Comparison of ENCODE assay signal across 17 cellular contexts in genomic region chr20:51757226-51757625, GRCh38. TPM values are rescaled to one million over a fixed set of nuclear protein-coding genes. Genes with fewer than 3 reads are reported as not detected.
"Had no signal": no experiment of that assay in that cellular context is flagged by ENCODE, and none has a peak within 500 bp of the region (broad histone marks: within the 10 kb centered on the region; RNA-seq: fewer than 3 reads in every experiment).

No MANE protein-coding gene starts in this region.

- H3K4me1 Mint-ChIP-seq: activated CD4-positive, alpha-beta T cell treated with anti-CD3 and anti-CD28 coated beads, Interleukin-2, amount 10 ng/mL, durations not matched to agents 24 days and 14 days; naive B cell; T-helper 17 cell had no signal

- H2AFZ ChIP-seq: parathyroid adenoma had no signal

- H3K4me3 Mint-ChIP-seq: activated CD4-positive, alpha-beta T cell treated with anti-CD3 and anti-CD28 coated beads, Interleukin-2, amount 10 ng/mL, durations not matched to agents 24 days and 14 days; activated naive CD8-positive, alpha-beta T cell; activated T-cell treated with anti-CD3 and anti-CD28 coated beads, Interleukin-2, amount 50 U/mL, for 72 hours; endodermal cell; naive B cell; T-helper 17 cell had no signal

- H3K27ac ChIP-seq: brain microvascular endothelial cell, heart left ventricle, parathyroid adenoma had no signal

- H3K4me3 ChIP-seq: heart left ventricle had no signal

- H3K36me3 Mint-ChIP-seq: activated naive CD8-positive, alpha-beta T cell; naive B cell had no signal

- H3K9me3 Mint-ChIP-seq: activated CD4-positive, alpha-beta T cell treated with anti-CD3 and anti-CD28 coated beads, Interleukin-2, amount 10 ng/mL, durations not matched to agents 24 days and 14 days; activated T-cell treated with anti-CD3 and anti-CD28 coated beads, Interleukin-2, amount 50 U/mL, for 72 hours had no signal

- DNase-seq: activated CD4-positive, alpha-beta T cell treated with anti-CD3 and anti-CD28 coated beads, Interleukin-2, amount 10 ng/mL, durations not matched to agents 24 days and 14 days; activated CD4-positive, CD25-positive, alpha-beta regulatory T cell; activated CD8-positive, alpha-beta memory T cell treated with anti-CD3 and anti-CD28 coated beads, Interleukin-2, amount 50 U/mL, for 48 hours; activated gamma-delta T cell; activated T-cell treated with anti-CD3 and anti-CD28 coated beads, Interleukin-2, amount 50 U/mL, for 72 hours; brain microvascular endothelial cell; endodermal cell; heart left ventricle; mammary epithelial cell; naive B cell; stimulated activated CD4-positive, alpha-beta T cell treated with anti-CD3 and anti-CD28 coated beads, Interleukin-15, amount 100 ng/mL, for 24 hours; stimulated activated CD4-positive, alpha-beta T cell treated with anti-CD3 and anti-CD28 coated beads, Interleukin-4, amount 100 ng/mL, for 1 hour; stimulated activated naive CD4-positive, alpha-beta T cell treated with Interleukin-2 at 50 U/mL for 16 hours; T-helper 17 cell had no signal

- H3K4me1 ChIP-seq: parathyroid adenoma had no signal

- H3K9ac ChIP-seq: parathyroid adenoma had no signal

- H3K27ac Mint-ChIP-seq: activated CD4-positive, alpha-beta T cell treated with anti-CD3 and anti-CD28 coated beads, Interleukin-2, amount 10 ng/mL, durations not matched to agents 24 days and 14 days; activated naive CD8-positive, alpha-beta T cell; activated T-cell treated with anti-CD3 and anti-CD28 coated beads, Interleukin-2, amount 50 U/mL, for 72 hours; endodermal cell; naive B cell; T-helper 17 cell had no signal

- H3K27me3 ChIP-seq: brain microvascular endothelial cell, heart left ventricle had no signal

- H3K27me3 Mint-ChIP-seq: activated naive CD8-positive, alpha-beta T cell had no signal

- H3K36me3 ChIP-seq: brain microvascular endothelial cell, heart left ventricle had no signal

RNA-seq across cellular contexts. Expression of gene SALL4, which starts 45.1 kb away (rescaled TPM):
- total RNA-seq: mononuclear cell had no signal
- polyA plus RNA-seq: mammary epithelial cell had no signal
